ENCODE assay signal across 21 cellular contexts in genomic region chr4:3324093-3324815, GRCh38. TPM values are rescaled to one million over a fixed set of nuclear protein-coding genes. Genes with fewer than 3 reads are reported as not detected.
A peak's percentile ranks its signal among the peaks of the same experiment; 100 is the strongest.
DNase-seq lines count a peak whose midpoint lies in the region; ATAC-seq, FAIRE-seq and TF ChIP-seq lines count a peak whose summit lies in the region.
"Had no signal": no experiment of that assay in that cellular context is flagged by ENCODE, and none has a peak within 500 bp of the region (broad histone marks: within the 10 kb centered on the region; RNA-seq: fewer than 3 reads in every experiment).

No MANE protein-coding gene starts in this region.

- no peak for ATAC-seq in left cardiac atrium
- ATAC-seq in HepG2, result no peak
- no peak for ATAC-seq in psoas muscle
- ATAC-seq: left colon; mucosa of descending colon; stimulated activated memory B cell treated with anti-CD40 and anti-IgM and Interleukin-4, amounts not matched to agents 10 μg/mL and 1 μg/mL and 100 μg/mL, for 72 hours had no signal

- DNase-seq in cardiac septum (ENCODE audit: low spot score), result peak; percentile 63
- no peak for DNase-seq in left cardiac atrium
- DNase-seq in bronchial epithelial cell (ENCODE audit: low read depth), result no peak
- no peak for DNase-seq in HepG2 (ENCODE audit: low spot score)
- DNase-seq in ureter (ENCODE audit: low spot score), result peak; percentile 28
- DNase-seq in DMS153 treated with DMSO at 0.1 percent for 48 hours (lab: John Stamatoyannopoulos, UW; ENCODE audit: unreplicated experiment), result no peak
- DNase-seq in psoas muscle, result no peak
- no peak for DNase-seq in dermis blood vessel endothelial cell
- DNase-seq: activated gamma-delta T cell treated with Interleukin-2 at 50 U/mL for 16 hours, left colon, NCI-H2029, NCI-H524 treated with DMSO at 0.1 percent for 48 hours, retina had no signal

- peaks cover 15% of the 10 kb centered on the region for H3K79me2 ChIP-seq in HepG2 (ENCODE audit: insufficient read depth, low read length)

- no peak overlapping the region for H3K9ac ChIP-seq in HepG2 (ENCODE audit: insufficient read depth, low read depth, low read length)

- H2AFZ ChIP-seq in HepG2 (ENCODE audit: low read length), result no peak overlapping the region
- H2AFZ ChIP-seq: hepatocyte had no signal

- TF ChIP-seq POLR2A in HepG2 (IDR thresholded peaks at IDR 0.05; ENCODE audit: insufficient read depth in 1 of 2, low read depth in 2 of 2, low read length in 2 of 2), result no peak

- in situ Hi-C loops in HepG2 (cut with HindIII; ENCODE audit: extremely low pct_ligation_motif_present, low pct_unique_long_range_greater_than_20kb), result no loop called here

- BruUV-seq in HepG2 (replicated peaks; lab: Mats Ljungman, UMichigan), result no TSS peak

- FAIRE-seq in bronchial epithelial cell (lab: Jason Lieb, UNC) (peak; percentile 72), HepG2 (lab: Jason Lieb, UNC) (no peak)
- FAIRE-seq: colon had no signal

- TF ChIP-seq CTCF in bronchial epithelial cell (IDR thresholded peaks at IDR 0.05; ENCODE audit: insufficient read depth, low read length, severe bottlenecking) (no peak), HepG2 (CRISPR knock-in tag; IDR thresholded peaks at IDR 0.05) (no peak), psoas muscle (IDR thresholded peaks at IDR 0.05) (no peak)

- 100% methylated on average over 3 of the region's 18 CpGs for WGBS in HepG2 (ENCODE audit: low lambda C conversion rate)
- WGBS in psoas muscle, 3 donors, result 84 to 92% (median 84%) methylated on average over 17 to 18 of the region's 18 CpGs

- H3K36me3 ChIP-seq in bronchial epithelial cell (ENCODE audit: control insufficient read depth, insufficient read depth, low read length), result no peaks in the 10 kb centered on the region
- peaks cover 8 to 9% of the 10 kb centered on the region in 2 experiments; a peak in 2 of 5 replicates for H3K36me3 ChIP-seq in HepG2 (replicated peaks in 1 of 2; ENCODE audit: control insufficient read depth in 1 of 2, insufficient read depth in 2 of 2, low read length in 2 of 2)
- H3K36me3 ChIP-seq in psoas muscle (ENCODE audit: insufficient read depth in 1 of 2, low read depth in 1 of 2), result no peaks in the 10 kb centered on the region
- H3K36me3 ChIP-seq: neutrophil had no signal

- TF ChIP-seq RAD21 in HepG2 (CRISPR knock-in tag; IDR thresholded peaks at IDR 0.05), result no peak

- H3K4me1 ChIP-seq in HepG2 (ENCODE audit: insufficient read depth, low read length) (peaks cover 45% of the 10 kb centered on the region), psoas muscle (peaks cover 38% of the 10 kb centered on the region)
- H3K4me1 ChIP-seq: tibial artery had no signal

- H3K4me3 ChIP-seq in bronchial epithelial cell (ENCODE audit: low read depth, low read length), result no peak overlapping the region
- H3K4me3 ChIP-seq in HepG2 (replicated peaks in 1 of 3; ENCODE audit: insufficient read depth in 1 of 3, low read depth in 2 of 3, low read length in 3 of 3), result no peak overlapping the region
- H3K4me3 ChIP-seq in psoas muscle, result no peak overlapping the region
- H3K4me3 ChIP-seq: hepatocyte, mucosa of descending colon, tibial artery had no signal

- H3K4me2 ChIP-seq in HepG2 (ENCODE audit: low read depth, low read length), result no peak overlapping the region
- H3K4me2 ChIP-seq: hepatocyte had no signal

- no peaks in the 10 kb centered on the region for H4K20me1 ChIP-seq in HepG2 (ENCODE audit: insufficient read depth, low read length)

- POLR2A ChIA-PET in HepG2 (lab: Yijun Ruan, JAX), result no interaction called here

- CTCF ChIA-PET in HepG2 (lab: Yijun Ruan, JAX; ENCODE audit: low intra/inter-chr PET ratio, low total read pairs), result no interaction called here

- no peaks in the 10 kb centered on the region for H3K27me3 ChIP-seq in bronchial epithelial cell (ENCODE audit: control insufficient read depth, insufficient read depth, low read length)
- no peaks in the 10 kb centered on the region for H3K27me3 ChIP-seq in HepG2 (ENCODE audit: control insufficient read depth in 1 of 2, insufficient read depth in 2 of 2, low read length in 2 of 2)
- no peaks in the 10 kb centered on the region for H3K27me3 ChIP-seq in psoas muscle (ENCODE audit: insufficient read depth in 3 of 3, low read length in 2 of 3)
- H3K27me3 ChIP-seq: hepatocyte, neutrophil, tibial artery had no signal

- no peak overlapping the region for H3K27ac ChIP-seq in HepG2 (ENCODE audit: extremely low read length, insufficient read depth, low read length)
- H3K27ac ChIP-seq in psoas muscle, result no peak overlapping the region
- H3K27ac ChIP-seq: C4-2B, hepatocyte, HL-60, neutrophil, tibial artery had no signal

- no peaks in the 10 kb centered on the region for H3K9me3 ChIP-seq in HepG2 (ENCODE audit: low read length)
- no peaks in the 10 kb centered on the region for H3K9me3 ChIP-seq in psoas muscle
- H3K9me3 ChIP-seq: mucosa of descending colon, neutrophil, tibial artery had no signal

- TF ChIP-seq EP300 in HepG2 (IDR thresholded peaks at IDR 0.05; ENCODE audit: low read depth in 2 of 2, low read length in 2 of 2) (no peak), HepG2 (CRISPR knock-in tag; IDR thresholded peaks at IDR 0.05; ENCODE audit: borderline replicate concordance) (no peak)

- intact Hi-C loops in cardiac septum (cut with DNase I) (no loop called here), left cardiac atrium (cut with DNase I) (no loop called here), HepG2 (cut with micrococcal nuclease; ENCODE audit: unreplicated experiment) (no loop called here), psoas muscle (cut with DNase I) (no loop called here)

TF ChIP-seq in HepG2, 621 proteins besides CTCF, POLR2A, EP300 and RAD21 (continues in another document):
- TF ChIP-seq, protein P1, sequence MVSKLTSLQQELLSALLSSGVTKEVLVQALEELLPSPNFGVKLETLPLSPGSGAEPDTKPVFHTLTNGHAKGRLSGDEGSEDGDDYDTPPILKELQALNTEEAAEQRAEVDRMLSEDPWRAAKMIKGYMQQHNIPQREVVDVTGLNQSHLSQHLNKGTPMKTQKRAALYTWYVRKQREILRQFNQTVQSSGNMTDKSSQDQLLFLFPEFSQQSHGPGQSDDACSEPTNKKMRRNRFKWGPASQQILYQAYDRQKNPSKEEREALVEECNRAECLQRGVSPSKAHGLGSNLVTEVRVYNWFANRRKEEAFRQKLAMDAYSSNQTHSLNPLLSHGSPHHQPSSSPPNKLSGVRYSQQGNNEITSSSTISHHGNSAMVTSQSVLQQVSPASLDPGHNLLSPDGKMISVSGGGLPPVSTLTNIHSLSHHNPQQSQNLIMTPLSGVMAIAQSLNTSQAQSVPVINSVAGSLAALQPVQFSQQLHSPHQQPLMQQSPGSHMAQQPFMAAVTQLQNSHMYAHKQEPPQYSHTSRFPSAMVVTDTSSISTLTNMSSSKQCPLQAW (CRISPR knock-in tag; IDR thresholded peaks at IDR 0.05), result peak; percentile 50; the same call in 1 of the 2 replicates
- TF ChIP-seq ZBTB38 (CRISPR knock-in tag; IDR thresholded peaks at IDR 0.05), result peak; percentile 66; the same call in 1 of the 2 replicates
- TF ChIP-seq, protein P2, sequence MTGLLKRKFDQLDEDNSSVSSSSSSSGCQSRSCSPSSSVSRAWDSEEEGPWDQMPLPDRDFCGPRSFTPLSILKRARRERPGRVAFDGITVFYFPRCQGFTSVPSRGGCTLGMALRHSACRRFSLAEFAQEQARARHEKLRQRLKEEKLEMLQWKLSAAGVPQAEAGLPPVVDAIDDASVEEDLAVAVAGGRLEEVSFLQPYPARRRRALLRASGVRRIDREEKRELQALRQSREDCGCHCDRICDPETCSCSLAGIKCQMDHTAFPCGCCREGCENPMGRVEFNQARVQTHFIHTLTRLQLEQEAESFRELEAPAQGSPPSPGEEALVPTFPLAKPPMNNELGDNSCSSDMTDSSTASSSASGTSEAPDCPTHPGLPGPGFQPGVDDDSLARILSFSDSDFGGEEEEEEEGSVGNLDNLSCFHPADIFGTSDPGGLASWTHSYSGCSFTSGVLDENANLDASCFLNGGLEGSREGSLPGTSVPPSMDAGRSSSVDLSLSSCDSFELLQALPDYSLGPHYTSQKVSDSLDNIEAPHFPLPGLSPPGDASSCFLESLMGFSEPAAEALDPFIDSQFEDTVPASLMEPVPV (CRISPR knock-in tag; IDR thresholded peaks at IDR 0.05), result no peak

RNA-seq across cellular contexts. Expression of gene RGS12, which starts 31.4 kb away (rescaled TPM):
- total RNA-seq in cardiac septum (19.1 TPM), left cardiac atrium (10 to 100 TPM; 13.3 to 16.6 TPM), bronchial epithelial cell (34.2 and 41.7 TPM in 2 replicates), HepG2 (2016; rRNA removed; fragmentation: Illumina TruSeq; extraction: Trizol) (18.2 and 21.0 TPM in 2 replicates), ureter (50.8 TPM), psoas muscle (10 to 100 TPM; 13.9 to 29.0 (median 17.8) TPM), dermis blood vessel endothelial cell (42.9 and 56.3 TPM in 2 replicates)
- 9.3 and 11.0 TPM in 2 replicates for total RNA-seq in HepG2 (2016; cell fraction: cytosol; rRNA removed; fragmentation: Illumina TruSeq; extraction: Trizol; ENCODE audit: low read depth)
- 16.0 and 24.7 TPM in 2 replicates for total RNA-seq in HepG2 (2016; cell fraction: insoluble cytoplasmic fraction; rRNA removed; fragmentation: Illumina TruSeq; extraction: Trizol)
- 16.1 and 18.9 TPM in 2 replicates for total RNA-seq in HepG2 (2016; cell fraction: membrane; rRNA removed; fragmentation: Illumina TruSeq; extraction: Trizol)
- 21.7 and 25.1 TPM in 2 replicates for total RNA-seq in HepG2 (2016; cell fraction: nucleus; rRNA removed; fragmentation: Illumina TruSeq; extraction: Trizol)
- polyA plus RNA-seq in HepG2 (2011; rRNA removed) (27.7 and 35.5 TPM in 2 replicates), psoas muscle (10 to 100 TPM in 2 of 3 donors, 1 to 10 TPM in 1; 7.5 to 20.1 (median 15.6) TPM)
- 11.1 and 23.9 TPM in 2 replicates for polyA plus RNA-seq in HepG2 (2011; cell fraction: cytosol; rRNA removed)
- polyA plus RNA-seq in HepG2 (2011; cell fraction: nucleus; rRNA removed), result 115 and 118 TPM in 2 replicates
- 37.4 and 43.4 TPM in 2 replicates for polyA plus RNA-seq in HepG2 (2012)
- polyA plus RNA-seq in HepG2 (2016; cell fraction: cytosol; fragmentation: Illumina TruSeq; extraction: Trizol; ENCODE audit: low read depth), result 2.0 and 3.4 TPM in 2 replicates
- 17.8 and 20.5 TPM in 2 replicates for polyA plus RNA-seq in HepG2 (2016; cell fraction: insoluble cytoplasmic fraction; fragmentation: Illumina TruSeq; extraction: Trizol; ENCODE audit: low read depth)
- polyA plus RNA-seq in HepG2 (2016; cell fraction: membrane; fragmentation: Illumina TruSeq; extraction: Trizol; ENCODE audit: low read depth), result 5.5 and 5.6 TPM in 2 replicates
- 51.0 and 56.7 TPM in 2 replicates for polyA plus RNA-seq in HepG2 (2016; cell fraction: nucleus; fragmentation: Illumina TruSeq; extraction: Trizol; ENCODE audit: insufficient read depth, low read depth)
- polyA minus RNA-seq in HepG2 (2011; rRNA and poly(A)+ RNA removed; ENCODE audit: low replicate concordance), result 4.5 and 52.2 TPM in 2 replicates
- 14.2 and 24.5 TPM in 2 replicates for polyA minus RNA-seq in HepG2 (2011; cell fraction: cytosol; rRNA and poly(A)+ RNA removed)
- 45.0 and 59.1 TPM in 2 replicates for polyA minus RNA-seq in HepG2 (2011; cell fraction: nucleus; rRNA and poly(A)+ RNA removed)

Comparison
In these comparisons a context has a peak if more than half of its experiments do, and no peak if none do; other contexts are left out.
1. DNase-seq: peak in cardiac septum (single experiment) and ureter (single experiment); none in left cardiac atrium (single experiment), bronchial epithelial cell (single experiment), HepG2 (single experiment), DMS153 treated with DMSO at 0.1 percent for 48 hours (single experiment), psoas muscle (0 of 2) and dermis blood vessel endothelial cell (single experiment).